Comparison of ENCODE assay signal across 3 cellular contexts in the genomic region with DNA sequence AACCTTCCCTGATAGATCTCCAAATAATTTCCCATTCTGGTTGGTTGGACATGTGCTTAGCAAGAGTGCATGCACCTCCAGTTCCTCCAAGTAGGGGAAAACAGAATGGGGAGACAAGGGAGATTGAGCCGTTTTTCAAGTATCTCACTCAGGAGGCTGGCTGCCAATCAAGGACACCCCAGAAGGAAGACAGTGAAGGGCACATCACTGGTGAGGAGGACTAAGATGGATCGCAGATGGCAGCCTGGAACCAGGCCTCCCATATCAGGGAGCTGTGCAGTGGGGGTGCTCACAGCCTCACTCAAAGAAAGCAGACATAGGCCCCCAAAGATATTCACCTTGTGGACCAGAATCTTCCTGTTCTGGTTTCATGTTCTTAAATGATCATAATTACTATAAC.
TF ChIP-seq lines count a peak whose summit lies in the region.

No MANE protein-coding gene starts in this region.

TF ChIP-seq in GM23338, 12 proteins besides CTCF, POLR2A, EP300 and RAD21 (continues in another document):
- TF ChIP-seq, protein P1, sequence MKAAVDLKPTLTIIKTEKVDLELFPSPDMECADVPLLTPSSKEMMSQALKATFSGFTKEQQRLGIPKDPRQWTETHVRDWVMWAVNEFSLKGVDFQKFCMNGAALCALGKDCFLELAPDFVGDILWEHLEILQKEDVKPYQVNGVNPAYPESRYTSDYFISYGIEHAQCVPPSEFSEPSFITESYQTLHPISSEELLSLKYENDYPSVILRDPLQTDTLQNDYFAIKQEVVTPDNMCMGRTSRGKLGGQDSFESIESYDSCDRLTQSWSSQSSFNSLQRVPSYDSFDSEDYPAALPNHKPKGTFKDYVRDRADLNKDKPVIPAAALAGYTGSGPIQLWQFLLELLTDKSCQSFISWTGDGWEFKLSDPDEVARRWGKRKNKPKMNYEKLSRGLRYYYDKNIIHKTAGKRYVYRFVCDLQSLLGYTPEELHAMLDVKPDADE (IDR thresholded peaks at IDR 0.05) = no peak
- TF ChIP-seq ZNF331 (CRISPR knock-in tag; IDR thresholded peaks at IDR 0.05; ENCODE audit: low read depth) (no peak), EZH2 (IDR thresholded peaks at IDR 0.05; ENCODE audit: low read depth, unreplicated experiment) (no peak), EZH2phosphoT487 (IDR thresholded peaks at IDR 0.05; ENCODE audit: unreplicated experiment) (no peak), CREB1 (CRISPR knock-in tag; IDR thresholded peaks at IDR 0.05; ENCODE audit: low read depth) (no peak), JUNB (IDR thresholded peaks at IDR 0.05; ENCODE audit: unreplicated experiment) (no peak), NANOG (IDR thresholded peaks at IDR 0.05; ENCODE audit: borderline replicate concordance) (no peak), ZNF114 (CRISPR knock-in tag; IDR thresholded peaks at IDR 0.05) (no peak), POLR2AphosphoS5 (IDR thresholded peaks at IDR 0.05; ENCODE audit: low read depth) (no peak), STAT1 (IDR thresholded peaks at IDR 0.05; ENCODE audit: unreplicated experiment) (no peak)
- TF ChIP-seq, protein P2, sequence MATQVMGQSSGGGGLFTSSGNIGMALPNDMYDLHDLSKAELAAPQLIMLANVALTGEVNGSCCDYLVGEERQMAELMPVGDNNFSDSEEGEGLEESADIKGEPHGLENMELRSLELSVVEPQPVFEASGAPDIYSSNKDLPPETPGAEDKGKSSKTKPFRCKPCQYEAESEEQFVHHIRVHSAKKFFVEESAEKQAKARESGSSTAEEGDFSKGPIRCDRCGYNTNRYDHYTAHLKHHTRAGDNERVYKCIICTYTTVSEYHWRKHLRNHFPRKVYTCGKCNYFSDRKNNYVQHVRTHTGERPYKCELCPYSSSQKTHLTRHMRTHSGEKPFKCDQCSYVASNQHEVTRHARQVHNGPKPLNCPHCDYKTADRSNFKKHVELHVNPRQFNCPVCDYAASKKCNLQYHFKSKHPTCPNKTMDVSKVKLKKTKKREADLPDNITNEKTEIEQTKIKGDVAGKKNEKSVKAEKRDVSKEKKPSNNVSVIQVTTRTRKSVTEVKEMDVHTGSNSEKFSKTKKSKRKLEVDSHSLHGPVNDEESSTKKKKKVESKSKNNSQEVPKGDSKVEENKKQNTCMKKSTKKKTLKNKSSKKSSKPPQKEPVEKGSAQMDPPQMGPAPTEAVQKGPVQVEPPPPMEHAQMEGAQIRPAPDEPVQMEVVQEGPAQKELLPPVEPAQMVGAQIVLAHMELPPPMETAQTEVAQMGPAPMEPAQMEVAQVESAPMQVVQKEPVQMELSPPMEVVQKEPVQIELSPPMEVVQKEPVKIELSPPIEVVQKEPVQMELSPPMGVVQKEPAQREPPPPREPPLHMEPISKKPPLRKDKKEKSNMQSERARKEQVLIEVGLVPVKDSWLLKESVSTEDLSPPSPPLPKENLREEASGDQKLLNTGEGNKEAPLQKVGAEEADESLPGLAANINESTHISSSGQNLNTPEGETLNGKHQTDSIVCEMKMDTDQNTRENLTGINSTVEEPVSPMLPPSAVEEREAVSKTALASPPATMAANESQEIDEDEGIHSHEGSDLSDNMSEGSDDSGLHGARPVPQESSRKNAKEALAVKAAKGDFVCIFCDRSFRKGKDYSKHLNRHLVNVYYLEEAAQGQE (IDR thresholded peaks at IDR 0.05; ENCODE audit: unreplicated experiment) = no peak

TF ChIP-seq in WTC11, 78 proteins besides CTCF, POLR2A, EP300 and RAD21:
- TF ChIP-seq, protein P3, sequence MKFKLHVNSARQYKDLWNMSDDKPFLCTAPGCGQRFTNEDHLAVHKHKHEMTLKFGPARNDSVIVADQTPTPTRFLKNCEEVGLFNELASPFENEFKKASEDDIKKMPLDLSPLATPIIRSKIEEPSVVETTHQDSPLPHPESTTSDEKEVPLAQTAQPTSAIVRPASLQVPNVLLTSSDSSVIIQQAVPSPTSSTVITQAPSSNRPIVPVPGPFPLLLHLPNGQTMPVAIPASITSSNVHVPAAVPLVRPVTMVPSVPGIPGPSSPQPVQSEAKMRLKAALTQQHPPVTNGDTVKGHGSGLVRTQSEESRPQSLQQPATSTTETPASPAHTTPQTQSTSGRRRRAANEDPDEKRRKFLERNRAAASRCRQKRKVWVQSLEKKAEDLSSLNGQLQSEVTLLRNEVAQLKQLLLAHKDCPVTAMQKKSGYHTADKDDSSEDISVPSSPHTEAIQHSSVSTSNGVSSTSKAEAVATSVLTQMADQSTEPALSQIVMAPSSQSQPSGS (CRISPR knock-in tag; IDR thresholded peaks at IDR 0.05; ENCODE audit: borderline replicate concordance, low read depth) = no peak
- TF ChIP-seq FOXJ3 (CRISPR knock-in tag; IDR thresholded peaks at IDR 0.05; ENCODE audit: borderline replicate concordance) (no peak), MXD4 (CRISPR knock-in tag; IDR thresholded peaks at IDR 0.05; ENCODE audit: borderline replicate concordance) (no peak), ZNF671 (CRISPR knock-in tag; IDR thresholded peaks at IDR 0.05) (no peak), ZNF423 (CRISPR knock-in tag; IDR thresholded peaks at IDR 0.05) (no peak), FOXP1 (CRISPR knock-in tag; IDR thresholded peaks at IDR 0.05; ENCODE audit: borderline replicate concordance) (no peak), GABPB1 (CRISPR knock-in tag; IDR thresholded peaks at IDR 0.05) (no peak), IRF2 (CRISPR knock-in tag; IDR thresholded peaks at IDR 0.05; ENCODE audit: borderline replicate concordance, low read depth) (no peak), TCF7 (CRISPR knock-in tag; IDR thresholded peaks at IDR 0.05; ENCODE audit: low read depth) (no peak), ZNF232 (CRISPR knock-in tag; IDR thresholded peaks at IDR 0.05) (no peak)
- TF ChIP-seq, protein P4, sequence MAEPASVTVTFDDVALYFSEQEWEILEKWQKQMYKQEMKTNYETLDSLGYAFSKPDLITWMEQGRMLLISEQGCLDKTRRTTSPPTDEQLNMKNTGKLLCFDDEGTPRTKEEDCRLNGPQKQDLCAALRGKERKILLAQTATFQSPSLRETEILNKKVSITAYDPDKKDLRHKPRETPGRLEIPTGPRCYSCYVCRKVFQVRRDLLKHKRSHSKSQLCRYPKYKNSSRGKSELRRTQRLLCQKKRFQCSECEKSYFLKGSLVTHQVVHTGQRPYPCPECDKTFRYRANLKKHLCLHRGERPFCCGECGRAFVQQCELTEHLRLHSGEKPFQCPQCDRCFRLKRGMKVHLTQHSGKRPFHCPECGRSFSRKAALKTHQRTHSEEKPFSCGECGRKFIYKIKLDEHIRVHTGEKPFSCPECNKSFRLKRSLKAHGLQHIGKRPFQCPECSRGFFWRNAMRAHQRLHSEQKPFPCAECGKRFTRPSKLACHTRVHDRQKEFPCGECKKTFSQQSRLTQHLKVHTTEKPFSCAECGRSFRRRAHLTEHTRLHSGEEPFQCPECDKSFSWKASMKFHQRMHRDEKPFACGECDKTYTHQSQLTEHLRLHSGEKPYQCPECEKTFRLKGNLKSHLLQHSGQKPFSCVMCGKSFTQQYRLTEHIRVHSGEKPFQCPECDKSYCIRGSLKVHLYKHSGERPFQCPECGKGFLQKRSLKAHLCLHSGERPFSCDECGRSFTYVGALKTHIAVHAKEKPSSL (CRISPR knock-in tag; conservative IDR thresholded peaks at IDR 0.05) = no peak
- TF ChIP-seq, protein P5, sequence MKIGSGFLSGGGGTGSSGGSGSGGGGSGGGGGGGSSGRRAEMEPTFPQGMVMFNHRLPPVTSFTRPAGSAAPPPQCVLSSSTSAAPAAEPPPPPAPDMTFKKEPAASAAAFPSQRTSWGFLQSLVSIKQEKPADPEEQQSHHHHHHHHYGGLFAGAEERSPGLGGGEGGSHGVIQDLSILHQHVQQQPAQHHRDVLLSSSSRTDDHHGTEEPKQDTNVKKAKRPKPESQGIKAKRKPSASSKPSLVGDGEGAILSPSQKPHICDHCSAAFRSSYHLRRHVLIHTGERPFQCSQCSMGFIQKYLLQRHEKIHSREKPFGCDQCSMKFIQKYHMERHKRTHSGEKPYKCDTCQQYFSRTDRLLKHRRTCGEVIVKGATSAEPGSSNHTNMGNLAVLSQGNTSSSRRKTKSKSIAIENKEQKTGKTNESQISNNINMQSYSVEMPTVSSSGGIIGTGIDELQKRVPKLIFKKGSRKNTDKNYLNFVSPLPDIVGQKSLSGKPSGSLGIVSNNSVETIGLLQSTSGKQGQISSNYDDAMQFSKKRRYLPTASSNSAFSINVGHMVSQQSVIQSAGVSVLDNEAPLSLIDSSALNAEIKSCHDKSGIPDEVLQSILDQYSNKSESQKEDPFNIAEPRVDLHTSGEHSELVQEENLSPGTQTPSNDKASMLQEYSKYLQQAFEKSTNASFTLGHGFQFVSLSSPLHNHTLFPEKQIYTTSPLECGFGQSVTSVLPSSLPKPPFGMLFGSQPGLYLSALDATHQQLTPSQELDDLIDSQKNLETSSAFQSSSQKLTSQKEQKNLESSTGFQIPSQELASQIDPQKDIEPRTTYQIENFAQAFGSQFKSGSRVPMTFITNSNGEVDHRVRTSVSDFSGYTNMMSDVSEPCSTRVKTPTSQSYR (CRISPR knock-in tag; IDR thresholded peaks at IDR 0.05) = no peak

TF ChIP-seq in H1, 55 proteins besides CTCF, POLR2A, EP300 and RAD21:
- TF ChIP-seq SP2 (IDR thresholded peaks at IDR 0.05; ENCODE audit: low read length) (no peak), POLR2AphosphoS5 (IDR thresholded peaks at IDR 0.05; ENCODE audit: low read depth, low read length) (peak; percentile 73; the same call in 1 of the 2 replicates)
